In the genomic region with DNA sequence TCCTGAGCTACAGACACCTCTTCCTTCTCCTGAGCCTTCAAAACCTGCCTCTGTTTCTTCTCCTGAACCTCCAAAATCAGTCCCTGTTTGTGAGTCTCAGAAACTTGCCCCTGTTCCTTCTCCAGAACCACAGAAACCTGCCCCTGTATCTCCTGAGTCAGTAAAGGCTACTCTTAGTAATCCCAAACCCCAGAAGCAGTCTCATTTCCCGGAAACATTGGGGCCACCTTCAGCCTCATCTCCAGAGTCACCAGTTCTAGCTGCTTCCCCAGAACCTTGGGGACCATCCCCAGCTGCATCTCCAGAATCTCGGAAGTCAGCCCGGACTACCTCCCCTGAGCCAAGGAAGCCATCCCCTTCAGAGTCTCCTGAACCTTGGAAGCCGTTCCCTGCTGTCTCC, we compare ENCODE assay signal across 11 cellular contexts.
"Had no signal": no experiment of that assay in that cellular context is flagged by ENCODE, and none has a peak within 500 bp of the region (broad histone marks: within the 10 kb centered on the region; RNA-seq: fewer than 3 reads in every experiment).

No MANE protein-coding gene starts in this region.

- H3K4me3 Mint-ChIP-seq: activated B cell treated with CpG ODN at 0.5 μM for 24 hours had no signal

- H3K9me3 Mint-ChIP-seq: activated B cell treated with CpG ODN at 0.5 μM for 24 hours had no signal

- H3K27me3 ChIP-seq: ascending aorta, dorsolateral prefrontal cortex, right atrium auricular region, upper lobe of left lung had no signal

- H3K9me3 ChIP-seq: ascending aorta, right atrium auricular region, upper lobe of left lung had no signal

- H3K4me1 ChIP-seq: ascending aorta had no signal

- DNase-seq: activated B cell treated with CpG ODN at 0.5 μM for 24 hours, dorsolateral prefrontal cortex, hypothalamus, kidney glomerular epithelial cell, SIG-M5, T-helper 2 cell, upper lobe of left lung had no signal

- ATAC-seq: esophagus mucosa had no signal

- H3K27ac ChIP-seq: ascending aorta, dorsolateral prefrontal cortex, right atrium auricular region, skin epidermis, upper lobe of left lung had no signal

- H3K4me3 ChIP-seq: ascending aorta, dorsolateral prefrontal cortex, right atrium auricular region, skin epidermis, upper lobe of left lung had no signal

- H3K27me3 Mint-ChIP-seq: activated B cell treated with CpG ODN at 0.5 μM for 24 hours had no signal
